ENCODE assay signal across 11 cellular contexts in the genomic region with DNA sequence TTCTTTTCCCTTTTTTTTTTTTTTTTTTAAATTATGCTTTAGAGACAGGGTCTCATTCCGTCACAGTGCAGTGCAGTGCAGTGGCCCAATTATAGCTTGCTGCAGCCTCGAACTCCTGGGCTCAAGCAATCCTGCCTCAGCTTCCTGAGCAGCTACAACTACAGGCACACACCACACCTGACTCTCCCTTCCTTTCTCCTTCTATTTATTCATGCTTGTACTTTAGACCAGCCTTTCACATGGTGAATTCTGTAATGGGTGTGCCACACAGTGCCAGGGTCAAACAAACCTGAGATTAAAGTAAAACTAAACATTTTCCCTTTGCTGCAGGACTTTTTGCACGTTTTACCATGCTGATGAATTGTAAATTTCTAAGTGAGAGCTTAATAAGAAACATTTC. TPM values are rescaled to one million over a fixed set of nuclear protein-coding genes. Genes with fewer than 3 reads are reported as not detected.
DNase-seq lines count a peak whose midpoint lies in the region; ATAC-seq and TF ChIP-seq lines count a peak whose summit lies in the region.
"Had no signal": no experiment of that assay in that cellular context is flagged by ENCODE, and none has a peak within 500 bp of the region (broad histone marks: within the 10 kb centered on the region; RNA-seq: fewer than 3 reads in every experiment).

No MANE protein-coding gene starts in this region.

- TF ChIP-seq CTCF in Panc1 (IDR thresholded peaks at IDR 0.05) = no peak

- H3K4me1 ChIP-seq in Panc1 (ENCODE audit: control insufficient read depth, insufficient read depth, low read length) (peaks cover 75% of the 10 kb centered on the region), duodenal mucosa (ENCODE audit: control insufficient read depth in 1 of 2, insufficient read depth in 2 of 2, low read length in 2 of 2) (peaks cover 65 to 68% of the 10 kb centered on the region in 2 donors)

- no TSS peak for BruUV-seq in Panc1 (replicated peaks; lab: Mats Ljungman, UMichigan)

- CTCF ChIA-PET in Panc1 (lab: Charles Lee) = no interaction called here

- H3K4me3 ChIP-seq in Panc1 (ENCODE audit: low read depth in 2 of 2, low read length in 2 of 2) (no peak overlapping the region), duodenal mucosa (ENCODE audit: low read depth in 1 of 2, low read length in 2 of 2) (peak overlapping the region; percentile 26 to 31)

- H3K27ac ChIP-seq in Panc1 (ENCODE audit: low read length) = peak overlapping the region; percentile 100; the same call in 1 of the 2 replicates
- no peak overlapping the region for H3K27ac ChIP-seq in duodenal mucosa (ENCODE audit: low read depth, low read length)

- no peak for DNase-seq in Panc1 (ENCODE audit: low read depth, low spot score)
- DNase-seq in mucosa of gallbladder (ENCODE audit: low spot score) = peak; percentile 63
- no peak for DNase-seq in retina
- no peak for DNase-seq in OCI-M1 (lab: John Stamatoyannopoulos, UW)
- DNase-seq in putamen (ENCODE audit: low spot score) = no peak
- DNase-seq: CD4-positive, CD25-positive, alpha-beta regulatory T cell; SK-N-SH had no signal

- in situ Hi-C loops in Panc1 (cut with HindIII; ENCODE audit: low pct_unique_long_range_greater_than_20kb, low sequenced_read_pairs) = no loop called here

- H3K27me3 ChIP-seq in Panc1 (ENCODE audit: control insufficient read depth, insufficient read depth, low read length) (no peaks in the 10 kb centered on the region), duodenal mucosa (ENCODE audit: control insufficient read depth in 1 of 2, insufficient read depth in 2 of 2, low read length in 2 of 2) (no peaks in the 10 kb centered on the region)
- H3K27me3 ChIP-seq: Peyer's patch had no signal

- ATAC-seq in Panc1 = no peak
- no peak for ATAC-seq in GM18861 (IDR thresholded peaks at IDR 0.05; ENCODE audit: unreplicated experiment)

- H3K9me3 ChIP-seq in Panc1 (ENCODE audit: control insufficient read depth, insufficient read depth, low read depth, low read length) (no peaks in the 10 kb centered on the region), duodenal mucosa (ENCODE audit: control insufficient read depth in 1 of 2, low read length in 2 of 2) (no peaks in the 10 kb centered on the region)
- H3K9me3 ChIP-seq: Peyer's patch, SK-N-SH had no signal

- POLR2A ChIA-PET in Panc1 (lab: Charles Lee) = interaction anchor here (0.6 kb wide), 1 partner anchor 89 kb away, joined by 10 read pairs; no protein-coding TSS in a partner anchor

- H3K36me3 ChIP-seq in Panc1 (ENCODE audit: control insufficient read depth, insufficient read depth, low read length) (no peaks in the 10 kb centered on the region), duodenal mucosa (ENCODE audit: control insufficient read depth in 1 of 2, insufficient read depth in 2 of 2, low read length in 2 of 2) (peaks cover 0 to 5% of the 10 kb centered on the region in 2 donors)
- H3K36me3 ChIP-seq: Peyer's patch had no signal

- intact Hi-C loops in Panc1 (cut with micrococcal nuclease; ENCODE audit: unreplicated experiment) = loop anchor here (10.0 kb wide), 1 partner anchor 100 kb away; no protein-coding TSS in a partner anchor

- peak overlapping the region in 1 of 2 donors; percentile 15 for H3K9ac ChIP-seq in duodenal mucosa (ENCODE audit: low read depth in 1 of 2, low read length in 2 of 2)
- H3K9ac ChIP-seq: SK-N-SH had no signal

RNA-seq across cellular contexts. Expression of gene SH3RF2, which starts 8.0 kb away (rescaled TPM):
- 23.1 TPM for total RNA-seq in Panc1 (2021; ENCODE audit: unreplicated experiment)
- 11.3 TPM for polyA plus RNA-seq in Panc1 (2012; ENCODE audit: insufficient read length)
- total RNA-seq in mucosa of gallbladder = 106 TPM
- total RNA-seq: B cell had no signal

Comparison
In these comparisons a context has a peak if more than half of its experiments do, and no peak if none do; other contexts are left out.
1. H3K4me3 ChIP-seq: peak in duodenal mucosa (2 of 2); none in Panc1 (0 of 2).